11 cellular contexts compared by ENCODE assay signal in the genomic region with DNA sequence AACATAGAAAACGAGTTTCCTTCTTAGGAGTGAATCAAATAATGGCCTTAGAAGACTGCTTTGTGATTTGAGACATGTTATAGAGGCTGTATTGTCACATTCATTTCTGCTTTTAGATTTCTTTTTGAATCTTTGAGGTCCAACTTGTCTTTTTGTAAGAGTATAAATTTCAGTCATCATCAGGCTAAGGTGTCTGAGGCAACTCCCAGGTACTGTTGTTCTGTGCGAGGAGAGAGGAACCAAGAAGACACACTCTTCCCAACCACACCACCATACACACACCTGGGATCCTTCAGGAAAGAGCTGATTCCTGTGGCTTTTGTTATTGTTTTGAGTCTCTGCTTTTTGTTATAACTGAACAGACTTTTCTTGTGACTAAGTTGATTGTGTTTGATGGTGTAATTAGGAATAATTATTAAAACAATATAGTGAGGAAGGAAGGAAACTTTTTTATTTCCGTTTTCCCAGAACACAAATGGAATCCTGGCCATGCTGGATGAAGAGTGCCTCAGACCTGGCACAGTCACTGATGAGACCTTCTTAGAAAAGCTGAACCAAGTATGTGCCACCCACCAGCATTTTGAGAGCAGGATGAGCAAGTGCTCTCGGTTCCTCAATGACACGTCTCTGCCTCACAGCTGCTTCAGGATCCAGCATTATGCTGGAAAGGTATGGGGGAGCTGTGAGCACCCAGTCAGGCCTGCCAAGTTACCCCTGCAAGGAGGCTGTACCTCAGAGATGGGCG.
DNase-seq lines count a peak whose midpoint lies in the region; ATAC-seq and TF ChIP-seq lines count a peak whose summit lies in the region.
"Had no signal": no experiment of that assay in that cellular context is flagged by ENCODE, and none has a peak within 500 bp of the region (broad histone marks: within the 10 kb centered on the region; RNA-seq: fewer than 3 reads in every experiment).

No MANE protein-coding gene starts in this region.

- peaks cover 0 to 5% of the 10 kb centered on the region in 2 donors for H3K4me1 Mint-ChIP-seq in stimulated activated naive B cell treated with anti-CD40 and anti-IgM and Interleukin-4, amounts not matched to agents 10 μg/mL and 1 μg/mL and 100 μg/mL, for 72 hours

- WGBS in heart left ventricle, 4 donors = 67 to 72% (median 68%) methylated on average over 6 of the region's 6 CpGs

- TF ChIP-seq POLR2A in heart left ventricle (IDR thresholded peaks at IDR 0.05) = no peak

- no peak overlapping the region for H3K9ac ChIP-seq in colonic mucosa (ENCODE audit: low read depth in 2 of 2, low read length in 2 of 2)
- H3K9ac ChIP-seq: BLaER1 treated with 17β-estradiol and CSF1 and Interleukin-3, amounts not matched to agents 10 nM and 100 nM had no signal

- H3K27me3 ChIP-seq in heart left ventricle (no peaks in the 10 kb centered on the region), ascending aorta (no peaks in the 10 kb centered on the region), colonic mucosa (no peaks in the 10 kb centered on the region)
- H3K27me3 ChIP-seq: BLaER1 treated with 17β-estradiol and CSF1 and Interleukin-3, amounts not matched to agents 10 nM and 100 nM; suprapubic skin had no signal

- ATAC-seq in heart left ventricle (peak in 2 of 4 donors; percentile 16 to 63), left cardiac atrium (no peak), HG03045 (IDR thresholded peaks at IDR 0.05; ENCODE audit: unreplicated experiment) (peak; percentile 65), HG03571 (IDR thresholded peaks at IDR 0.05; ENCODE audit: unreplicated experiment) (no peak)
- peak; percentile 78 to 91 for ATAC-seq in stimulated activated naive B cell treated with anti-CD40 and anti-IgM and Interleukin-4, amounts not matched to agents 10 μg/mL and 1 μg/mL and 100 μg/mL, for 72 hours (replicated peaks)

- CTCF ChIA-PET in HEK293T (lab: Yijun Ruan, JAX) = interaction anchor here (0.9 kb wide), 1 partner anchor 136 kb away, joined by 4 read pairs; no protein-coding TSS in a partner anchor

- H3K27me3 Mint-ChIP-seq in stimulated activated naive B cell treated with anti-CD40 and anti-IgM and Interleukin-4, amounts not matched to agents 10 μg/mL and 1 μg/mL and 100 μg/mL, for 72 hours = no peaks in the 10 kb centered on the region

- POLR2A ChIA-PET in HEK293T (lab: Yijun Ruan, JAX) = no interaction called here

- DNase-seq in heart left ventricle (no peak), left cardiac atrium (no peak), ascending aorta (ENCODE audit: low spot score in 2 of 2) (no peak), HEK293T (ENCODE audit: extremely low spot score) (no peak), colonic mucosa (no peak)
- DNase-seq in stimulated activated naive B cell treated with anti-CD40 and anti-IgM and Interleukin-4, amounts not matched to agents 10 μg/mL and 1 μg/mL and 100 μg/mL, for 72 hours = peak; percentile 4

- H3K27ac ChIP-seq in heart left ventricle (peak overlapping the region in 9 of 12 donors; percentile 12 to 65 (median 53)), ascending aorta (peak overlapping the region; percentile 56 to 67), colonic mucosa (no peak overlapping the region)
- H3K27ac ChIP-seq: suprapubic skin had no signal

- H3K4me3 Mint-ChIP-seq in stimulated activated naive B cell treated with anti-CD40 and anti-IgM and Interleukin-4, amounts not matched to agents 10 μg/mL and 1 μg/mL and 100 μg/mL, for 72 hours = peak overlapping the region in 1 of 2 donors; percentile 11
- H3K4me3 Mint-ChIP-seq: T-helper 1 cell treated with Interleukin-12 subunit alpha and Interleukin-12 subunit beta and Interleukin-4 antibody, amounts not matched to agents 30 μg/mL and 1 μg/mL, for 36 hours had no signal

- intact Hi-C loops in heart left ventricle (cut with DNase I) (loop anchor here in 2 of 10 donors (10.0 kb wide), 1 partner anchor 141 kb away; the partner anchor contains the start of gene MYO1B (in 2 of the 2)), left cardiac atrium (cut with DNase I) (no loop called here), ascending aorta (cut with DNase I) (loop anchor here (2.0 to 5.0 kb wide), 2 partner anchors 19 to 138 kb away; partner anchors contain the start of gene MYO1B), colonic mucosa (cut with DNase I) (no loop called here)

- no peaks in the 10 kb centered on the region for H3K9me3 ChIP-seq in heart left ventricle
- H3K9me3 ChIP-seq in ascending aorta = no peaks in the 10 kb centered on the region
- H3K9me3 ChIP-seq in colonic mucosa = no peaks in the 10 kb centered on the region
- H3K9me3 ChIP-seq: BLaER1 treated with 17β-estradiol and CSF1 and Interleukin-3, amounts not matched to agents 10 nM and 100 nM; suprapubic skin had no signal

- H3K9me3 Mint-ChIP-seq in stimulated activated naive B cell treated with anti-CD40 and anti-IgM and Interleukin-4, amounts not matched to agents 10 μg/mL and 1 μg/mL and 100 μg/mL, for 72 hours = no peaks in the 10 kb centered on the region
- H3K9me3 Mint-ChIP-seq: T-helper 1 cell treated with Interleukin-12 subunit alpha and Interleukin-12 subunit beta and Interleukin-4 antibody, amounts not matched to agents 30 μg/mL and 1 μg/mL, for 36 hours had no signal

- no peak for TF ChIP-seq CTCF in heart left ventricle (IDR thresholded peaks at IDR 0.05)
- no peak for TF ChIP-seq CTCF in ascending aorta (IDR thresholded peaks at IDR 0.05)
- no peak for TF ChIP-seq CTCF in colonic mucosa (IDR thresholded peaks at IDR 0.05)

- H3K27ac Mint-ChIP-seq in stimulated activated naive B cell treated with anti-CD40 and anti-IgM and Interleukin-4, amounts not matched to agents 10 μg/mL and 1 μg/mL and 100 μg/mL, for 72 hours = peak overlapping the region; percentile 56
- H3K27ac Mint-ChIP-seq: T-helper 1 cell treated with Interleukin-12 subunit alpha and Interleukin-12 subunit beta and Interleukin-4 antibody, amounts not matched to agents 30 μg/mL and 1 μg/mL, for 36 hours had no signal

- no peak overlapping the region for H3K4me3 ChIP-seq in heart left ventricle
- H3K4me3 ChIP-seq in ascending aorta = no peak overlapping the region
- no peak overlapping the region for H3K4me3 ChIP-seq in colonic mucosa
- H3K4me3 ChIP-seq: BLaER1 treated with 17β-estradiol and CSF1 and Interleukin-3, amounts not matched to agents 10 nM and 100 nM; suprapubic skin had no signal

- peaks cover 5 to 9% of the 10 kb centered on the region in 2 donors for H3K36me3 Mint-ChIP-seq in stimulated activated naive B cell treated with anti-CD40 and anti-IgM and Interleukin-4, amounts not matched to agents 10 μg/mL and 1 μg/mL and 100 μg/mL, for 72 hours

- H3K36me3 ChIP-seq in heart left ventricle (peaks cover 0 to 65% (median 9%) of the 10 kb centered on the region in 9 donors), ascending aorta (peaks cover 6 to 8% of the 10 kb centered on the region in 2 donors), colonic mucosa (no peaks in the 10 kb centered on the region)

- peaks cover 0 to 26% (median 7%) of the 10 kb centered on the region in 12 donors for H3K4me1 ChIP-seq in heart left ventricle
- H3K4me1 ChIP-seq in ascending aorta = peaks cover 0 to 26% of the 10 kb centered on the region in 2 donors
- H3K4me1 ChIP-seq in colonic mucosa = no peaks in the 10 kb centered on the region

TF ChIP-seq in HEK293T, 16 proteins besides CTCF, POLR2A, EP300 and RAD21:
- TF ChIP-seq SUZ12 (IDR thresholded peaks at IDR 0.05) (no peak), TARDBP (IDR thresholded peaks at IDR 0.05) (no peak), FOXK2 (IDR thresholded peaks at IDR 0.05) (no peak), BHLHE40 (IDR thresholded peaks at IDR 0.05; ENCODE audit: borderline replicate concordance) (no peak), CTBP1 (IDR thresholded peaks at IDR 0.05; ENCODE audit: borderline replicate concordance) (no peak), FOXA1 (IDR thresholded peaks at IDR 0.05) (no peak), ARNT (IDR thresholded peaks at IDR 0.05) (no peak), SP1 (IDR thresholded peaks at IDR 0.05) (no peak)
TF ChIP-seq in HEK293T: peak in this region for 0.

Comparison
In these comparisons a context has a peak if more than half of its experiments do, and no peak if none do; other contexts are left out.
1. ATAC-seq: peak in HG03045 (single experiment) and stimulated activated naive B cell treated with anti-CD40 and anti-IgM and Interleukin-4, amounts not matched to agents 10 μg/mL and 1 μg/mL and 100 μg/mL, for 72 hours (2 of 2); none in left cardiac atrium (0 of 2) and HG03571 (single experiment).